In genomic region chr3:37443363-37444035, GRCh38 we compare ENCODE assay signal across 19 cellular contexts. TPM values are rescaled to one million over a fixed set of nuclear protein-coding genes. Genes with fewer than 3 reads are reported as not detected.
A peak's percentile ranks its signal among the peaks of the same experiment; 100 is the strongest.
DNase-seq lines count a peak whose midpoint lies in the region; ATAC-seq, FAIRE-seq and TF ChIP-seq lines count a peak whose summit lies in the region.
"Had no signal": no experiment of that assay in that cellular context is flagged by ENCODE, and none has a peak within 500 bp of the region (broad histone marks: within the 10 kb centered on the region; RNA-seq: fewer than 3 reads in every experiment).

No MANE protein-coding gene starts in this region.

- H3K9me3 Mint-ChIP-seq in stimulated activated naive CD8-positive, alpha-beta T cell treated with anti-CD3 and anti-CD28 coated beads, Interleukin-15, amount 100 ng/mL, for 72 hours: no peaks in the 10 kb centered on the region
- H3K9me3 Mint-ChIP-seq: CD4-positive, alpha-beta T cell; IgD-negative memory B cell had no signal

- RAD21 ChIA-PET in HCT116 (lab: Charles Lee; ENCODE audit: low non-redundant PET in 1 of 2, low total read pairs in 2 of 2, uncharacterized antibody in 2 of 2, unreplicated experiment in 2 of 2): no interaction called here

- TF ChIP-seq RAD21 in HCT116 (IDR thresholded peaks at IDR 0.05; ENCODE audit: low read depth): no peak
- no peak for TF ChIP-seq RAD21 in K562 (CRISPR knock-in tag; conservative IDR thresholded peaks at IDR 0.05 in 1 of 2, IDR thresholded peaks at IDR 0.05 in 1 of 2)

- H3K9me3 ChIP-seq in HCT116 (ENCODE audit: control insufficient read depth in 1 of 2, insufficient read depth in 1 of 2, low read depth in 1 of 2, low read length in 2 of 2): no peaks in the 10 kb centered on the region
- no peaks in the 10 kb centered on the region for H3K9me3 ChIP-seq in K562 (replicated peaks; ENCODE audit: control insufficient read depth, insufficient read depth, low read depth, low read length)
- no peaks in the 10 kb centered on the region for H3K9me3 ChIP-seq in upper lobe of right lung
- H3K9me3 ChIP-seq in testis: no peaks in the 10 kb centered on the region
- H3K9me3 ChIP-seq: BE2C had no signal

- H3K4me1 Mint-ChIP-seq in stimulated activated naive CD8-positive, alpha-beta T cell treated with anti-CD3 and anti-CD28 coated beads, Interleukin-15, amount 100 ng/mL, for 72 hours: no peaks in the 10 kb centered on the region
- H3K4me1 Mint-ChIP-seq: IgD-negative memory B cell had no signal

- no peaks in the 10 kb centered on the region; the same call in 1 of the 2 replicates for H3K9me2 ChIP-seq in HCT116 (ENCODE audit: insufficient read depth)

- TF ChIP-seq CTCF in HCT116 (IDR thresholded peaks at IDR 0.05 in 2 of 3, conservative IDR thresholded peaks at IDR 0.05 in 1 of 3; ENCODE audit: borderline replicate concordance in 1 of 3, insufficient read depth in 1 of 3, low read depth in 2 of 3, low read length in 2 of 3) (no peak), K562 (IDR thresholded peaks at IDR 0.05 in 2 of 3, conservative IDR thresholded peaks at IDR 0.05 in 1 of 3; ENCODE audit: insufficient read depth in 2 of 3, low read depth in 1 of 3, low read length in 3 of 3) (no peak), upper lobe of right lung (IDR thresholded peaks at IDR 0.05) (no peak), testis (IDR thresholded peaks at IDR 0.05) (no peak)

- no peak for FAIRE-seq in K562 (lab: Jason Lieb, UNC)
- FAIRE-seq: D721Med, GM12892 had no signal

- H3K9me1 ChIP-seq in K562 (ENCODE audit: control insufficient read depth, insufficient read depth, low read length): no peaks in the 10 kb centered on the region

- POLR2A ChIA-PET in HCT116 (lab: Charles Lee) (no interaction called here), K562 (lab: Yijun Ruan, JAX) (interaction anchor here (0.8 kb wide), 1 partner anchor 56 kb away, joined by 3 read pairs; no protein-coding TSS in a partner anchor)

- BruUV-seq in HCT116 (replicated peaks; lab: Mats Ljungman, UMichigan): no TSS peak
- BruUV-seq in K562 (replicated peaks; lab: Mats Ljungman, UMichigan): no TSS peak

- ATAC-seq in HCT116 (peak; percentile 61), K562 (no peak), upper lobe of right lung (peak; percentile 68), HG03039 (IDR thresholded peaks at IDR 0.05; ENCODE audit: unreplicated experiment) (no peak)
- no peak for ATAC-seq in stimulated activated naive CD8-positive, alpha-beta T cell treated with anti-CD3 and anti-CD28 coated beads, Interleukin-15, amount 100 ng/mL, for 72 hours

- peaks cover 22% of the 10 kb centered on the region for H3K27me3 Mint-ChIP-seq in stimulated activated naive CD8-positive, alpha-beta T cell treated with anti-CD3 and anti-CD28 coated beads, Interleukin-15, amount 100 ng/mL, for 72 hours

- DNase-seq in HCT116 (ENCODE audit: low read depth, low spot score) (no peak), K562 (ENCODE audit: extremely low read depth in 1 of 4, low spot score in 3 of 4) (no peak), kidney tubule cell (ENCODE audit: low spot score) (peak; percentile 64), upper lobe of right lung (no peak), testis (no peak)
- no peak for DNase-seq in stimulated activated naive CD8-positive, alpha-beta T cell treated with anti-CD3 and anti-CD28 coated beads, Interleukin-15, amount 100 ng/mL, for 72 hours
- DNase-seq: BE2C; CD4-positive, alpha-beta T cell; GF-D8; GOT3; NCI-H1417 treated with DMSO at 0.1 percent for 48 hours; NCI-H1930; NCI-H526 treated with DMSO at 0.1 percent for 48 hours had no signal

- H3K36me3 ChIP-seq in HCT116 (ENCODE audit: control insufficient read depth in 1 of 2, insufficient read depth in 2 of 2, low read length in 2 of 2) (no peaks in the 10 kb centered on the region), K562 (ENCODE audit: control insufficient read depth, insufficient read depth, low read length) (no peaks in the 10 kb centered on the region), upper lobe of right lung (no peaks in the 10 kb centered on the region), testis (ENCODE audit: low read depth, missing control alignments) (no peaks in the 10 kb centered on the region)
- H3K36me3 ChIP-seq: BE2C had no signal

- H3K27me3 ChIP-seq in HCT116 (ENCODE audit: insufficient read depth, low read length) (no peaks in the 10 kb centered on the region), K562 (ENCODE audit: control insufficient read depth in 2 of 2, insufficient read depth in 2 of 2, low read length in 2 of 2) (peaks cover 7 to 13% of the 10 kb centered on the region in 2 experiments; a peak in 4 of 5 replicates), upper lobe of right lung (peaks cover 8% of the 10 kb centered on the region), testis (no peaks in the 10 kb centered on the region)
- H3K27me3 ChIP-seq: BE2C had no signal

- in situ Hi-C loops in K562 (cut with MboI): no loop called here

- H3K4me3 ChIP-seq in HCT116 (replicated peaks in 1 of 2; ENCODE audit: low read depth in 1 of 2, low read length in 2 of 2): no peak overlapping the region
- H3K4me3 ChIP-seq in K562: no peak overlapping the region
- H3K4me3 ChIP-seq in upper lobe of right lung: no peak overlapping the region
- no peak overlapping the region for H3K4me3 ChIP-seq in testis

- TF ChIP-seq POLR2A in HCT116 (IDR thresholded peaks at IDR 0.05; ENCODE audit: borderline replicate concordance, extremely low read depth, insufficient read depth, insufficient read length): no peak
- no peak for TF ChIP-seq POLR2A in K562 (conservative IDR thresholded peaks at IDR 0.05)
- TF ChIP-seq POLR2A in testis (IDR thresholded peaks at IDR 0.05): no peak

- H4K20me1 ChIP-seq in HCT116 (ENCODE audit: insufficient read depth) (no peaks in the 10 kb centered on the region), K562 (replicated peaks; ENCODE audit: control insufficient read depth, insufficient read depth, low read length) (no peaks in the 10 kb centered on the region)

- WGBS in K562 (ENCODE audit: insufficient coverage, low coverage, missing lambda C conversion rate): 37% methylated on average over 13 of the region's 13 CpGs
- 74 to 89% methylated on average over 13 of the region's 13 CpGs for whole genome bisulfite sequencing in testis, 2 donors

- no peak overlapping the region for H3K27ac Mint-ChIP-seq in stimulated activated naive CD8-positive, alpha-beta T cell treated with anti-CD3 and anti-CD28 coated beads, Interleukin-15, amount 100 ng/mL, for 72 hours
- H3K27ac Mint-ChIP-seq: CD4-positive, alpha-beta T cell had no signal

- no peaks in the 10 kb centered on the region for H3K79me2 ChIP-seq in HCT116 (ENCODE audit: insufficient read depth, low read length)
- no peaks in the 10 kb centered on the region for H3K79me2 ChIP-seq in K562 (ENCODE audit: control insufficient read depth, insufficient read depth, low read length)

- no peak overlapping the region for H3K4me3 Mint-ChIP-seq in stimulated activated naive CD8-positive, alpha-beta T cell treated with anti-CD3 and anti-CD28 coated beads, Interleukin-15, amount 100 ng/mL, for 72 hours
- H3K4me3 Mint-ChIP-seq: CD4-positive, alpha-beta T cell had no signal

- H3K4me2 ChIP-seq in HCT116 (ENCODE audit: low read length): no peak overlapping the region
- H3K4me2 ChIP-seq in K562 (ENCODE audit: insufficient read depth, low read length): no peak overlapping the region

- CTCF ChIA-PET in HCT116 (lab: Charles Lee) (no interaction called here), K562 (lab: Yijun Ruan, JAX; ENCODE audit: low intra/inter-chr PET ratio) (no interaction called here)

- no peak overlapping the region for H3K9ac ChIP-seq in HCT116 (ENCODE audit: low read length)
- H3K9ac ChIP-seq in K562 (ENCODE audit: insufficient read depth in 1 of 2, low read depth in 2 of 2, low read length in 2 of 2): no peak overlapping the region

- H3K27ac ChIP-seq in HCT116 (ENCODE audit: low read depth, low read length) (no peak overlapping the region), K562 (ENCODE audit: extremely low read depth, low read depth, low read length) (no peak overlapping the region), upper lobe of right lung (no peak overlapping the region), testis (no peak overlapping the region)

- H3K4me1 ChIP-seq in HCT116 (ENCODE audit: control insufficient read depth in 1 of 2, insufficient read depth in 2 of 2, low read length in 2 of 2) (peaks cover 0 to 9% of the 10 kb centered on the region in 2 experiments; a peak in 2 of 4 replicates), K562 (replicated peaks in 1 of 2; ENCODE audit: control insufficient read depth in 2 of 2, insufficient read depth in 2 of 2, low read length in 2 of 2) (peaks cover 0 to 2% of the 10 kb centered on the region in 2 experiments; a peak in 2 of 5 replicates), upper lobe of right lung (no peaks in the 10 kb centered on the region), testis (no peaks in the 10 kb centered on the region)
- H3K4me1 ChIP-seq: BE2C had no signal

- intact Hi-C loops in HCT116 (cut with micrococcal nuclease) (no loop called here), K562 (cut with micrococcal nuclease) (no loop called here), upper lobe of right lung (cut with DNase I) (no loop called here), testis (cut with DNase I; ENCODE audit: low total_unique reads) (no loop called here)

- no peak for TF ChIP-seq EP300 in K562 (IDR thresholded peaks at IDR 0.05; ENCODE audit: low read length)

- no peak overlapping the region for H2AFZ ChIP-seq in HCT116 (ENCODE audit: low read depth, low read length, poor library complexity, severe bottlenecking)
- H2AFZ ChIP-seq in K562 (ENCODE audit: low read depth, low read length): no peak overlapping the region

RNA-seq across cellular contexts. Expression of gene ITGA9, which starts 8.4 kb away (rescaled TPM):
- total RNA-seq in HCT116 (2021; ENCODE audit: unreplicated experiment) (1.9 TPM), K562 (2014; rRNA removed) (not detected in 2 replicates), K562 (2014; rRNA removed; fragmentation: Illumina TruSeq; extraction: Trizol) (not detected in 2 replicates), K562 (2015; rRNA removed; fragmentation: Illumina TruSeq; extraction: Trizol) (not detected in 2 replicates), K562 (2021) (0.16 and 0.31 TPM in 2 replicates), upper lobe of right lung (48.8 TPM), testis (10 to 100 TPM; 48.7 to 52.3 TPM)
- 0.20 and 0.37 TPM in 2 replicates for polyA plus RNA-seq in HCT116 (2012)
- 0.12 and 0.35 TPM in 2 replicates for total RNA-seq in K562 (2011; cell fraction: chromatin; rRNA removed; ENCODE audit: low replicate concordance)
- total RNA-seq in K562 (2011; cell fraction: nucleolus; rRNA removed): 0.17 TPM in 1 of 2 replicates, not detected in the other
- not detected in 2 replicates for total RNA-seq in K562 (2011; cell fraction: nucleoplasm; rRNA removed)
- polyA plus RNA-seq in K562 (2011; rRNA removed) (0.03 and 0.08 TPM in 2 replicates), K562 (2014; fragmentation: Illumina TruSeq; extraction: Trizol) (0.03 TPM in 1 of 2 replicates, not detected in the other), K562 (2014; fragmentation: Nextera tagmentation; extraction: Ambion mirVana) (not detected), K562 (2014; rRNA removed) (not detected in 2 replicates), testis (ENCODE audit: insufficient read depth, low read depth, low replicate concordance) (14.1 TPM)
- 0.01 TPM in 2 replicates for polyA plus RNA-seq in K562 (2011; cell fraction: cytosol; rRNA removed)
- 0.20 TPM in 1 of 2 replicates, not detected in the other for polyA plus RNA-seq in K562 (2011; cell fraction: nucleus; rRNA removed)
- 0.06 and 0.12 TPM in 2 replicates for polyA plus RNA-seq in K562 (2012)
- polyA minus RNA-seq in K562 (2011; rRNA and poly(A)+ RNA removed): 0.07 and 0.12 TPM in 2 replicates
- 0.38 TPM in 1 of 2 replicates, not detected in the other for polyA minus RNA-seq in K562 (2011; cell fraction: cytosol; rRNA and poly(A)+ RNA removed)
- 0.13 TPM in 1 of 2 replicates, not detected in the other for polyA minus RNA-seq in K562 (2011; cell fraction: nucleus; rRNA and poly(A)+ RNA removed)
- total RNA-seq: CD4-positive, alpha-beta T cell; HT1080; LHCN-M2 had no signal
- polyA plus RNA-seq: IgD-negative memory B cell had no signal

Comparison
In these comparisons a context has a peak if more than half of its experiments do, and no peak if none do; other contexts are left out.
1. ATAC-seq: peak in HCT116 (single experiment) and upper lobe of right lung (single experiment); none in K562 (single experiment), stimulated activated naive CD8-positive, alpha-beta T cell treated with anti-CD3 and anti-CD28 coated beads, Interleukin-15, amount 100 ng/mL, for 72 hours (single experiment) and HG03039 (single experiment).
2. RNA of gene ITGA9, which starts 8.4 kb away (total RNA-seq): 48.7 to 52.3 TPM in testis and 48.8 TPM in upper lobe of right lung (single experiment); 1.9 TPM in HCT116 (single experiment) and 0.12 to 0.35 TPM in K562; every median in the first group is over 10 times any median in the second.
3. Of the 22 proteins assayed by ChIP-seq in both K562 and HCT116: peak only in K562: MAX; only in HCT116: none; in both: none; in neither: 20; mixed calls (peak in some experiments, not most) for 1.